18 cellular contexts compared by ENCODE assay signal in genomic region chr9:104866186-104866585, GRCh38.
DNase-seq lines count a peak whose midpoint lies in the region; FAIRE-seq and TF ChIP-seq lines count a peak whose summit lies in the region.
"Had no signal": no experiment of that assay in that cellular context is flagged by ENCODE, and none has a peak within 500 bp of the region (broad histone marks: within the 10 kb centered on the region; RNA-seq: fewer than 3 reads in every experiment).

No MANE protein-coding gene starts in this region.

- H3K4me1 ChIP-seq in BLaER1: peaks cover 82% of the 10 kb centered on the region
- H3K4me1 ChIP-seq in small intestine (ENCODE audit: control insufficient read depth in 2 of 2, insufficient read depth in 1 of 2, low read depth in 1 of 2, low read length in 1 of 2): peaks cover 0 to 5% of the 10 kb centered on the region in 2 donors
- H3K4me1 ChIP-seq in ovary (ENCODE audit: insufficient read depth): peaks cover 27% of the 10 kb centered on the region

- peak overlapping the region; percentile 89; the same call in 1 of the 2 replicates for H3K4me2 ChIP-seq in BLaER1

- FAIRE-seq in small intestine (lab: Jason Lieb, UNC): no peak
- FAIRE-seq: TTC549, urothelium cell line had no signal

- in situ Hi-C loops in brain microvascular endothelial cell (cut with HindIII; ENCODE audit: low pct_ligation_motif_present, low sequenced_read_pairs): no loop called here

- intact Hi-C loops in ovary (cut with DNase I): loop anchor here in 3 of 4 donors (10.0 kb wide), 3 partner anchors 59 to 379 kb away; partner anchors contain the start of genes ABCA1 (in 2 of the 3) and SLC44A1 (in 1 of the 3)

- POLR2A ChIA-PET in GM10248 (lab: Yijun Ruan, JAX): no interaction called here

- no peaks in the 10 kb centered on the region for H3K27me3 ChIP-seq in BLaER1
- no peaks in the 10 kb centered on the region for H3K27me3 ChIP-seq in brain microvascular endothelial cell (replicated peaks)
- H3K27me3 ChIP-seq in small intestine (ENCODE audit: control insufficient read depth in 2 of 2, insufficient read depth in 2 of 2, low read length in 2 of 2): no peaks in the 10 kb centered on the region
- no peaks in the 10 kb centered on the region for H3K27me3 ChIP-seq in ovary
- H3K27me3 ChIP-seq: esophagus squamous epithelium had no signal

- CTCF ChIA-PET in GM10248 (lab: Yijun Ruan, JAX): no interaction called here

- DNase-seq in LHCN-M2 (ENCODE audit: low read depth): peak; percentile 53
- DNase-seq in brain microvascular endothelial cell: peak; percentile 52
- DNase-seq in kidney tubule cell (ENCODE audit: low spot score): peak; percentile 28
- no peak for DNase-seq in OCI-M2 (lab: John Stamatoyannopoulos, UW; ENCODE audit: unreplicated experiment)
- DNase-seq in small intestine: no peak
- no peak for DNase-seq in ovary
- DNase-seq in GM10248 (ENCODE audit: extremely low spot score): no peak
- DNase-seq: activated CD4-positive, alpha-beta T cell treated with anti-CD3 and anti-CD28 coated beads, Interleukin-2, amount 50 U/mL, for 4 hours; activated T-cell treated with anti-CD3 and anti-CD28 coated beads, Interleukin-2, amount 50 U/mL, for 24 hours; esophagus squamous epithelium; NCI-H526; nucleus accumbens; OCI-M1; right cardiac atrium; stimulated activated CD4-positive, alpha-beta T cell treated with anti-CD3 and anti-CD28 coated beads, Interleukin-1b, Interleukin-23, amount 100 ng/mL, for 48 hours had no signal

- H3K4me3 ChIP-seq in BLaER1 (no peak overlapping the region), brain microvascular endothelial cell (ENCODE audit: low read depth, low read length) (no peak overlapping the region), small intestine (ENCODE audit: low read depth in 1 of 2, low read length in 2 of 2) (no peak overlapping the region), ovary (no peak overlapping the region)
- H3K4me3 ChIP-seq: esophagus squamous epithelium had no signal

- H3K36me3 ChIP-seq in BLaER1 (peaks cover 70% of the 10 kb centered on the region), brain microvascular endothelial cell (replicated peaks) (peaks cover 31% of the 10 kb centered on the region), small intestine (ENCODE audit: control insufficient read depth in 2 of 2, insufficient read depth in 2 of 2, low read length in 2 of 2) (no peaks in the 10 kb centered on the region), ovary (no peaks in the 10 kb centered on the region)

- TF ChIP-seq CTCF in brain microvascular endothelial cell (IDR thresholded peaks at IDR 0.05; ENCODE audit: low read depth, low read length, missing control alignments): no peak
- no peak for TF ChIP-seq CTCF in ovary (IDR thresholded peaks at IDR 0.05)
- TF ChIP-seq CTCF in GM10248 (IDR thresholded peaks at IDR 0.05; ENCODE audit: control extremely low read depth, extremely low read depth, low read depth, missing control alignments): no peak

- H3K9me3 ChIP-seq in BLaER1 (no peaks in the 10 kb centered on the region), small intestine (ENCODE audit: control insufficient read depth, low read depth) (no peaks in the 10 kb centered on the region), ovary (no peaks in the 10 kb centered on the region)
- H3K9me3 ChIP-seq: esophagus squamous epithelium had no signal

- no peak overlapping the region for H3K9ac ChIP-seq in BLaER1

- TF ChIP-seq POLR2A in ovary (IDR thresholded peaks at IDR 0.05): no peak

- no peak overlapping the region for H3K27ac ChIP-seq in BLaER1
- peak overlapping the region; percentile 62 for H3K27ac ChIP-seq in brain microvascular endothelial cell
- H3K27ac ChIP-seq in small intestine (ENCODE audit: low read depth in 1 of 2, low read length in 1 of 2): no peak overlapping the region
- no peak overlapping the region for H3K27ac ChIP-seq in ovary
- H3K27ac ChIP-seq: esophagus squamous epithelium had no signal

- WGBS in small intestine, 3 donors: 95 to 100% (median 100%) methylated on average over 1 of the region's 1 CpG
- WGBS in ovary, 3 donors: 96 to 100% (median 97%) methylated on average over 1 of the region's 1 CpG

- TF ChIP-seq EP300 in ovary (IDR thresholded peaks at IDR 0.05): no peak

- H4K20me1 ChIP-seq in BLaER1: peaks cover 98% of the 10 kb centered on the region

Comparison
In these comparisons a context has a peak if more than half of its experiments do, and no peak if none do; other contexts are left out.
1. DNase-seq: peak in LHCN-M2 (single experiment), brain microvascular endothelial cell (single experiment) and kidney tubule cell (single experiment); none in OCI-M2 (single experiment), small intestine (single experiment), ovary (0 of 5) and GM10248 (single experiment).